Comparison of ENCODE assay signal across 1 cellular context in the genomic region with DNA sequence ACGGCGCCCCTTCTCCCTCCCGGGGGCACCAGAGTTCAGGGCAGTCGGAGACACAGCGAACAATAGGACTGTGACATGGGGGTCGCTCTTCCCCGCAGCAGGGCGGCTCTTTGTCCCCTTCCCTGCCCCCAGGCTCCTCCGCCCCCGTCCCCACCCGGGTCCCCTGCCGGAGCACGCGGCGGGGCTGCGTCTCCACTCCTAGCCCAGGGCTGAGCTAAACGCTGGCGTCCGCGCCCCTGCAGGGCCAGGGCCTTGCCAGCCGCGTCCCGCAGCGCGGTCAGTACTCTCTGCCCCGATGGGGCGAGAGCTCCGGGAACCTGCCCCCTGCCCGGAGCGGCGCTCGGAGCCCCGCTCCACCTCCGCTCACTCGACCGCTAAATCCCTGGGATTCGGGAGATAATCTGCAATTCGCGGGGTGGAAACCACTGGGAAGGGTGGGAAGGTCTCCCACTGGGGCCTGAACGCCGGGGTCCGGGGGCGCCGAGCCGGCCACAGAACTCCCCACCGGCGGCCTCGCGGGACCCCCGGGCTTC.
TF ChIP-seq lines count a peak whose summit lies in the region.

No MANE protein-coding gene starts in this region.

TF ChIP-seq in HEK293, 187 proteins besides CTCF, POLR2A, EP300 and RAD21 (continued from another document):
- TF ChIP-seq, protein P1, sequence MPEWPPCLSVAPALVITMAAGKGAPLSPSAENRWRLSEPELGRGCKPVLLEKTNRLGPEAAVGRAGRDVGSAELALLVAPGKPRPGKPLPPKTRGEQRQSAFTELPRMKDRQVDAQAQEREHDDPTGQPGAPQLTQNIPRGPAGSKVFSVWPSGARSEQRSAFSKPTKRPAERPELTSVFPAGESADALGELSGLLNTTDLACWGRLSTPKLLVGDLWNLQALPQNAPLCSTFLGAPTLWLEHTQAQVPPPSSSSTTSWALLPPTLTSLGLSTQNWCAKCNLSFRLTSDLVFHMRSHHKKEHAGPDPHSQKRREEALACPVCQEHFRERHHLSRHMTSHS (tag by site-specific recombination; IDR thresholded peaks at IDR 0.05), result no peak
- no peak for TF ChIP-seq GFI1B (tag by site-specific recombination; IDR thresholded peaks at IDR 0.05)
- TF ChIP-seq MYNN (tag by site-specific recombination; IDR thresholded peaks at IDR 0.05; ENCODE audit: borderline replicate concordance), result no peak
- TF ChIP-seq ZNF548 (tag by site-specific recombination; IDR thresholded peaks at IDR 0.05), result no peak
- no peak for TF ChIP-seq RBAK (tag by site-specific recombination; IDR thresholded peaks at IDR 0.05)
- TF ChIP-seq ZNF248 (tag by site-specific recombination; IDR thresholded peaks at IDR 0.05), result no peak
- TF ChIP-seq ZNF707 (tag by site-specific recombination; IDR thresholded peaks at IDR 0.05), result no peak
- TF ChIP-seq ZEB2 (tag by site-specific recombination; IDR thresholded peaks at IDR 0.05), result peak; percentile 9; the same call in 1 of the 2 replicates
- TF ChIP-seq, protein P2, sequence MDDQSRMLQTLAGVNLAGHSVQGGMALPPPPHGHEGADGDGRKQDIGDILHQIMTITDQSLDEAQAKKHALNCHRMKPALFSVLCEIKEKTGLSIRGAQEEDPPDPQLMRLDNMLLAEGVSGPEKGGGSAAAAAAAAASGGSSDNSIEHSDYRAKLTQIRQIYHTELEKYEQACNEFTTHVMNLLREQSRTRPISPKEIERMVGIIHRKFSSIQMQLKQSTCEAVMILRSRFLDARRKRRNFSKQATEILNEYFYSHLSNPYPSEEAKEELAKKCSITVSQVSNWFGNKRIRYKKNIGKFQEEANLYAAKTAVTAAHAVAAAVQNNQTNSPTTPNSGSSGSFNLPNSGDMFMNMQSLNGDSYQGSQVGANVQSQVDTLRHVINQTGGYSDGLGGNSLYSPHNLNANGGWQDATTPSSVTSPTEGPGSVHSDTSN (CRISPR knock-in tag; IDR thresholded peaks at IDR 0.05), result no peak
- no peak for TF ChIP-seq ZNF555 (tag by site-specific recombination; conservative IDR thresholded peaks at IDR 0.05)
- TF ChIP-seq GLIS2 (tag by site-specific recombination; IDR thresholded peaks at IDR 0.05), result peak; percentile 73
- TF ChIP-seq, protein P3, sequence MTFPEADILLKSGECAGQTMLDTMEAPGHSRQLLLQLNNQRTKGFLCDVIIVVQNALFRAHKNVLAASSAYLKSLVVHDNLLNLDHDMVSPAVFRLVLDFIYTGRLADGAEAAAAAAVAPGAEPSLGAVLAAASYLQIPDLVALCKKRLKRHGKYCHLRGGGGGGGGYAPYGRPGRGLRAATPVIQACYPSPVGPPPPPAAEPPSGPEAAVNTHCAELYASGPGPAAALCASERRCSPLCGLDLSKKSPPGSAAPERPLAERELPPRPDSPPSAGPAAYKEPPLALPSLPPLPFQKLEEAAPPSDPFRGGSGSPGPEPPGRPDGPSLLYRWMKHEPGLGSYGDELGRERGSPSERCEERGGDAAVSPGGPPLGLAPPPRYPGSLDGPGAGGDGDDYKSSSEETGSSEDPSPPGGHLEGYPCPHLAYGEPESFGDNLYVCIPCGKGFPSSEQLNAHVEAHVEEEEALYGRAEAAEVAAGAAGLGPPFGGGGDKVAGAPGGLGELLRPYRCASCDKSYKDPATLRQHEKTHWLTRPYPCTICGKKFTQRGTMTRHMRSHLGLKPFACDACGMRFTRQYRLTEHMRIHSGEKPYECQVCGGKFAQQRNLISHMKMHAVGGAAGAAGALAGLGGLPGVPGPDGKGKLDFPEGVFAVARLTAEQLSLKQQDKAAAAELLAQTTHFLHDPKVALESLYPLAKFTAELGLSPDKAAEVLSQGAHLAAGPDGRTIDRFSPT (tag by site-specific recombination; IDR thresholded peaks at IDR 0.05), result peak; percentile 68
